2 cellular contexts compared by ENCODE assay signal in the genomic region with DNA sequence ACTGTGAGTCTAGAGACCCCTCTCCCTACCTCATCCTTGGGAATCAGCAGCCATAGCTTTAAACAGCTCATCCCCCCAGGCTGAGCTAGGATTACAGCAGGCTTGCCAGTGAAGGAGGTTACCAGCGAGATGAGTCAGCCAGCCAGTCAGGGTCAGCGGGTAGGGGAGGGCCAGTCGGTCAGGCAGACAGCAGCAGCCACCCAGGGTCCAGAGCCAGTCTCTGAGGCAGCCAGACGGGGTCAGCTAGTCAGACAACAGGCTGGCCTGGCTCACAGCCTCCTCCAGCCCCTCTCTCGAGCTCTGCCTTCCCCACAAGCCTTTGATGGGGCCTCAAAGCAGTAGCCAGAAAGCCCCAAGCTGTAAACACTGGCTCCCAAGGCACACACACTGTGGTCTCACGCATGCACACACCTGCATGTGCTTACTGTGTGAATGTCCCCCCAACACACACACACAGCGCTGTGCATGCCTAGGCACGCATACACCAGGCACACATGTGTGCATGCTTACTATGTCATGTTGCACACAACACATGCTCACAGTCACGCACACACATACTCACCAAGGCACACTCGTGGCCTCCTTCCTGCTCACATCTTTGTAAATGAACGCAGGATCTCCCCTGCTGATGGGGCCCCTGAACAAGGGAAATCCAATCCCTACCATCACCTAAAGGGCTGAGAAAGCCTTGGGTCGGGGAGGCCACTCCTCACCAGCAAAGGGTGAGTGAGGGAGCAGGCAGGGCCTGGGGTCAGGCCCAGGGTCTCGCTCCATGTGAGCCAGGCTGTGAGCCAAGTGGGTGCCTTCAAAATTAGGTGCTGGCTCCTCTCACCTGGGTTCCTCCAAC.
TF ChIP-seq lines count a peak whose summit lies in the region.

No MANE protein-coding gene starts in this region.

TF ChIP-seq in HepG2, 621 proteins besides CTCF, POLR2A, EP300 and RAD21 (continues in another document):
- TF ChIP-seq POLR2G (IDR thresholded peaks at IDR 0.05; ENCODE audit: low read depth, low read length) (peak; percentile 51; the same call in 1 of the 2 replicates), SOX5 (CRISPR knock-in tag; IDR thresholded peaks at IDR 0.05; ENCODE audit: borderline replicate concordance) (0 out of 2 replicates have a peak, but pooled peaks have one; percentile 9), JUND (CRISPR knock-in tag; IDR thresholded peaks at IDR 0.05) (peak; percentile 76), ZNF451 (CRISPR knock-in tag; IDR thresholded peaks at IDR 0.05) (no peak)
- TF ChIP-seq, protein P1, sequence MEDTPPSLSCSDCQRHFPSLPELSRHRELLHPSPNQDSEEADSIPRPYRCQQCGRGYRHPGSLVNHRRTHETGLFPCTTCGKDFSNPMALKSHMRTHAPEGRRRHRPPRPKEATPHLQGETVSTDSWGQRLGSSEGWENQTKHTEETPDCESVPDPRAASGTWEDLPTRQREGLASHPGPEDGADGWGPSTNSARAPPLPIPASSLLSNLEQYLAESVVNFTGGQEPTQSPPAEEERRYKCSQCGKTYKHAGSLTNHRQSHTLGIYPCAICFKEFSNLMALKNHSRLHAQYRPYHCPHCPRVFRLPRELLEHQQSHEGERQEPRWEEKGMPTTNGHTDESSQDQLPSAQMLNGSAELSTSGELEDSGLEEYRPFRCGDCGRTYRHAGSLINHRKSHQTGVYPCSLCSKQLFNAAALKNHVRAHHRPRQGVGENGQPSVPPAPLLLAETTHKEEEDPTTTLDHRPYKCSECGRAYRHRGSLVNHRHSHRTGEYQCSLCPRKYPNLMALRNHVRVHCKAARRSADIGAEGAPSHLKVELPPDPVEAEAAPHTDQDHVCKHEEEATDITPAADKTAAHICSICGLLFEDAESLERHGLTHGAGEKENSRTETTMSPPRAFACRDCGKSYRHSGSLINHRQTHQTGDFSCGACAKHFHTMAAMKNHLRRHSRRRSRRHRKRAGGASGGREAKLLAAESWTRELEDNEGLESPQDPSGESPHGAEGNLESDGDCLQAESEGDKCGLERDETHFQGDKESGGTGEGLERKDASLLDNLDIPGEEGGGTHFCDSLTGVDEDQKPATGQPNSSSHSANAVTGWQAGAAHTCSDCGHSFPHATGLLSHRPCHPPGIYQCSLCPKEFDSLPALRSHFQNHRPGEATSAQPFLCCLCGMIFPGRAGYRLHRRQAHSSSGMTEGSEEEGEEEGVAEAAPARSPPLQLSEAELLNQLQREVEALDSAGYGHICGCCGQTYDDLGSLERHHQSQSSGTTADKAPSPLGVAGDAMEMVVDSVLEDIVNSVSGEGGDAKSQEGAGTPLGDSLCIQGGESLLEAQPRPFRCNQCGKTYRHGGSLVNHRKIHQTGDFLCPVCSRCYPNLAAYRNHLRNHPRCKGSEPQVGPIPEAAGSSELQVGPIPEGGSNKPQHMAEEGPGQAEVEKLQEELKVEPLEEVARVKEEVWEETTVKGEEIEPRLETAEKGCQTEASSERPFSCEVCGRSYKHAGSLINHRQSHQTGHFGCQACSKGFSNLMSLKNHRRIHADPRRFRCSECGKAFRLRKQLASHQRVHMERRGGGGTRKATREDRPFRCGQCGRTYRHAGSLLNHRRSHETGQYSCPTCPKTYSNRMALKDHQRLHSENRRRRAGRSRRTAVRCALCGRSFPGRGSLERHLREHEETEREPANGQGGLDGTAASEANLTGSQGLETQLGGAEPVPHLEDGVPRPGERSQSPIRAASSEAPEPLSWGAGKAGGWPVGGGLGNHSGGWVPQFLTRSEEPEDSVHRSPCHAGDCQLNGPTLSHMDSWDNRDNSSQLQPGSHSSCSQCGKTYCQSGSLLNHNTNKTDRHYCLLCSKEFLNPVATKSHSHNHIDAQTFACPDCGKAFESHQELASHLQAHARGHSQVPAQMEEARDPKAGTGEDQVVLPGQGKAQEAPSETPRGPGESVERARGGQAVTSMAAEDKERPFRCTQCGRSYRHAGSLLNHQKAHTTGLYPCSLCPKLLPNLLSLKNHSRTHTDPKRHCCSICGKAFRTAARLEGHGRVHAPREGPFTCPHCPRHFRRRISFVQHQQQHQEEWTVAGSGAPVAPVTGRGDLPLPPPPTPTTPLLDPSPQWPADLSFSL (CRISPR knock-in tag; IDR thresholded peaks at IDR 0.05), result no peak
- TF ChIP-seq, protein P2, sequence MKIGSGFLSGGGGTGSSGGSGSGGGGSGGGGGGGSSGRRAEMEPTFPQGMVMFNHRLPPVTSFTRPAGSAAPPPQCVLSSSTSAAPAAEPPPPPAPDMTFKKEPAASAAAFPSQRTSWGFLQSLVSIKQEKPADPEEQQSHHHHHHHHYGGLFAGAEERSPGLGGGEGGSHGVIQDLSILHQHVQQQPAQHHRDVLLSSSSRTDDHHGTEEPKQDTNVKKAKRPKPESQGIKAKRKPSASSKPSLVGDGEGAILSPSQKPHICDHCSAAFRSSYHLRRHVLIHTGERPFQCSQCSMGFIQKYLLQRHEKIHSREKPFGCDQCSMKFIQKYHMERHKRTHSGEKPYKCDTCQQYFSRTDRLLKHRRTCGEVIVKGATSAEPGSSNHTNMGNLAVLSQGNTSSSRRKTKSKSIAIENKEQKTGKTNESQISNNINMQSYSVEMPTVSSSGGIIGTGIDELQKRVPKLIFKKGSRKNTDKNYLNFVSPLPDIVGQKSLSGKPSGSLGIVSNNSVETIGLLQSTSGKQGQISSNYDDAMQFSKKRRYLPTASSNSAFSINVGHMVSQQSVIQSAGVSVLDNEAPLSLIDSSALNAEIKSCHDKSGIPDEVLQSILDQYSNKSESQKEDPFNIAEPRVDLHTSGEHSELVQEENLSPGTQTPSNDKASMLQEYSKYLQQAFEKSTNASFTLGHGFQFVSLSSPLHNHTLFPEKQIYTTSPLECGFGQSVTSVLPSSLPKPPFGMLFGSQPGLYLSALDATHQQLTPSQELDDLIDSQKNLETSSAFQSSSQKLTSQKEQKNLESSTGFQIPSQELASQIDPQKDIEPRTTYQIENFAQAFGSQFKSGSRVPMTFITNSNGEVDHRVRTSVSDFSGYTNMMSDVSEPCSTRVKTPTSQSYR (CRISPR knock-in tag; IDR thresholded peaks at IDR 0.05; ENCODE audit: borderline replicate concordance), result peak; percentile 49; the same call in 1 of the 2 replicates

TF ChIP-seq in GM12891, 5 proteins besides CTCF, POLR2A, EP300 and RAD21 (continued from another document):
- no peak for TF ChIP-seq SPI1 (IDR thresholded peaks at IDR 0.05; ENCODE audit: low read depth, low read length)
- TF ChIP-seq POU2F2 (IDR thresholded peaks at IDR 0.05; ENCODE audit: low read depth, low read length), result no peak
- no peak for TF ChIP-seq PAX5 (IDR thresholded peaks at IDR 0.05; ENCODE audit: insufficient read depth, low read length, severe bottlenecking)
- TF ChIP-seq TAF1 (IDR thresholded peaks at IDR 0.05; ENCODE audit: low read depth, low read length), result no peak
